Comparison of ENCODE assay signal across 15 cellular contexts in genomic region chr2:179677148-179677688, GRCh38.
DNase-seq lines count a peak whose midpoint lies in the region; ATAC-seq and TF ChIP-seq lines count a peak whose summit lies in the region.
"Had no signal": no experiment of that assay in that cellular context is flagged by ENCODE, and none has a peak within 500 bp of the region (broad histone marks: within the 10 kb centered on the region; RNA-seq: fewer than 3 reads in every experiment).

No MANE protein-coding gene starts in this region.

- peaks cover 5% of the 10 kb centered on the region for H3K9me3 Mint-ChIP-seq in stimulated activated effector memory CD8-positive, alpha-beta T cell treated with anti-CD3 and anti-CD28 coated beads, Interleukin-12 subunit alpha, Interleukin-12 subunit beta, amount 100 ng/mL, for 72 hours

- H3K9me3 ChIP-seq in heart right ventricle (peaks cover 0 to 4% (median 0%) of the 10 kb centered on the region in 11 donors), tibial artery (no peaks in the 10 kb centered on the region)
- H3K9me3 ChIP-seq: breast epithelium, HAP-1, tibial nerve had no signal

- H3K4me1 Mint-ChIP-seq in stimulated activated effector memory CD8-positive, alpha-beta T cell treated with anti-CD3 and anti-CD28 coated beads, Interleukin-12 subunit alpha, Interleukin-12 subunit beta, amount 100 ng/mL, for 72 hours: no peaks in the 10 kb centered on the region

- H3K36me3 ChIP-seq in heart right ventricle: no peaks in the 10 kb centered on the region
- no peaks in the 10 kb centered on the region for H3K36me3 ChIP-seq in tibial artery
- H3K36me3 ChIP-seq: breast epithelium, HAP-1, tibial nerve, WERI-Rb-1 had no signal

- H3K27me3 ChIP-seq in heart right ventricle: no peaks in the 10 kb centered on the region
- no peaks in the 10 kb centered on the region for H3K27me3 ChIP-seq in tibial artery
- H3K27me3 ChIP-seq: breast epithelium, tibial nerve had no signal

- intact Hi-C loops in heart right ventricle (cut with DNase I) (loop anchor here in 1 of 10 donors (10.0 kb wide), 1 partner anchor 82 kb away; no protein-coding TSS in a partner anchor), tibial artery (cut with DNase I; ENCODE audit: low total_unique reads) (no loop called here)

- DNase-seq in NCI-H748 treated with DMSO at 0.1 percent for 48 hours (lab: John Stamatoyannopoulos, UW): peak; percentile 35
- no peak for DNase-seq in heart right ventricle
- no peak for DNase-seq in tibial artery
- no peak for DNase-seq in stimulated activated effector memory CD8-positive, alpha-beta T cell treated with anti-CD3 and anti-CD28 coated beads, Interleukin-12 subunit alpha, Interleukin-12 subunit beta, amount 100 ng/mL, for 72 hours (ENCODE audit: low spot score in 2 of 2)
- no peak for DNase-seq in NCI-H1048 (lab: John Stamatoyannopoulos, UW)
- no peak for DNase-seq in SW480 (ENCODE audit: low spot score)
- DNase-seq: DND-41, kidney glomerular epithelial cell, NCI-H1436, WERI-Rb-1 had no signal

- H3K4me1 ChIP-seq in heart right ventricle (peaks cover 2 to 26% (median 18%) of the 10 kb centered on the region in 9 donors), tibial artery (peaks cover 0 to 27% (median 15%) of the 10 kb centered on the region in 4 donors)
- H3K4me1 ChIP-seq: breast epithelium had no signal

- WGBS in heart right ventricle, 2 donors: 2 to 7% methylated on average over 3 of the region's 3 CpGs

- H3K27ac ChIP-seq in heart right ventricle: peak overlapping the region in 9 of 10 donors; percentile 9 to 65 (median 48)
- peak overlapping the region; percentile 6 to 44 for H3K27ac ChIP-seq in tibial artery
- H3K27ac ChIP-seq: breast epithelium, tibial nerve, WERI-Rb-1 had no signal

- H3K4me3 ChIP-seq in heart right ventricle (no peak overlapping the region), tibial artery (no peak overlapping the region)
- H3K4me3 ChIP-seq: breast epithelium, HAP-1, tibial nerve had no signal

- H3K4me3 Mint-ChIP-seq in stimulated activated effector memory CD8-positive, alpha-beta T cell treated with anti-CD3 and anti-CD28 coated beads, Interleukin-12 subunit alpha, Interleukin-12 subunit beta, amount 100 ng/mL, for 72 hours: no peak overlapping the region

- H3K36me3 Mint-ChIP-seq in stimulated activated effector memory CD8-positive, alpha-beta T cell treated with anti-CD3 and anti-CD28 coated beads, Interleukin-12 subunit alpha, Interleukin-12 subunit beta, amount 100 ng/mL, for 72 hours: no peaks in the 10 kb centered on the region

- H3K27ac Mint-ChIP-seq in stimulated activated effector memory CD8-positive, alpha-beta T cell treated with anti-CD3 and anti-CD28 coated beads, Interleukin-12 subunit alpha, Interleukin-12 subunit beta, amount 100 ng/mL, for 72 hours: no peak overlapping the region

- TF ChIP-seq CTCF in heart right ventricle (IDR thresholded peaks at IDR 0.05) (no peak), tibial artery (IDR thresholded peaks at IDR 0.05) (no peak)

- ATAC-seq in GM21367 (IDR thresholded peaks at IDR 0.05; ENCODE audit: unreplicated experiment): peak; percentile 42
- ATAC-seq in heart right ventricle: peak; percentile 75 to 97 (median 88)
- no peak for ATAC-seq in stimulated activated effector memory CD8-positive, alpha-beta T cell treated with anti-CD3 and anti-CD28 coated beads, Interleukin-12 subunit alpha, Interleukin-12 subunit beta, amount 100 ng/mL, for 72 hours
- ATAC-seq: esophagus mucosa had no signal
